ENCODE assay signal across 8 cellular contexts in the genomic region with DNA sequence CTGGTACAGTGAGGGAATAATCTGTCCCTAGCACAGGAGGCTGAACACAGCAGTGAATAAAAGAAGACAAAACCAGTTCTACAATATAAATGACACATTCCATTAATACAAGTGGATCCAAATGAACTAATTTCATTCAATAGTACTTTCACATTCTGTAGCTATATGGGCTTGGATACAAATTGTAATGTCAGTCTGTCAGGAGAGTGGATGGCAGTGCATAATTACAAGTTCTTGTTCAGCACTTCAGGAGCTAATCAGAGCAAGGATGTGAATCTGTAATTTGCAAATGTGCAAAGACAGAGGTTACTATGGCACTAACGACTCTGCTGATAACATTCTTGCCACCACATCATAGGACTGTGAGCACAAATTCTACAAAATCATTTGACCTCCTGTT.
"Had no signal": no experiment of that assay in that cellular context is flagged by ENCODE, and none has a peak within 500 bp of the region (broad histone marks: within the 10 kb centered on the region; RNA-seq: fewer than 3 reads in every experiment).

No MANE protein-coding gene starts in this region.

- H3K27ac ChIP-seq: GM23248, KMS-11 had no signal

- H3K36me3 ChIP-seq: HAP-1 had no signal

- H3K4me1 ChIP-seq: HAP-1 had no signal

- ATAC-seq: HCT116 had no signal

- H3K4me3 ChIP-seq: GM23248, HAP-1 had no signal

- H3K9ac ChIP-seq: GM23248, KMS-11 had no signal

- H3K4me2 ChIP-seq: KMS-11 had no signal

- DNase-seq: GM23248, GOT3, H7, HFFc6, KBM-7 had no signal

- H2AFZ ChIP-seq: GM23248 had no signal

- H3K9me3 ChIP-seq: HAP-1 had no signal
